ENCODE assay signal across 18 cellular contexts in genomic region chr2:188297983-188298382, GRCh38. TPM values are rescaled to one million over a fixed set of nuclear protein-coding genes. Genes with fewer than 3 reads are reported as not detected.
A peak's percentile ranks its signal among the peaks of the same experiment; 100 is the strongest.
DNase-seq lines count a peak whose midpoint lies in the region; ATAC-seq, FAIRE-seq and TF ChIP-seq lines count a peak whose summit lies in the region.
"Had no signal": no experiment of that assay in that cellular context is flagged by ENCODE, and none has a peak within 500 bp of the region (broad histone marks: within the 10 kb centered on the region; RNA-seq: fewer than 3 reads in every experiment).

No MANE protein-coding gene starts in this region.

- CTCF ChIA-PET in naive thymus-derived CD4-positive, alpha-beta T cell (lab: Charles Lee) = no interaction called here

- H3K4me1 ChIP-seq in pancreas = peaks cover 7 to 13% (median 8%) of the 10 kb centered on the region in 3 donors
- H3K4me1 ChIP-seq in naive thymus-derived CD4-positive, alpha-beta T cell (ENCODE audit: control insufficient read depth in 2 of 2, insufficient read depth in 2 of 2, low read length in 2 of 2) = no peaks in the 10 kb centered on the region
- H3K4me1 ChIP-seq: BLaER1 had no signal

- no peak overlapping the region for H3K27ac Mint-ChIP-seq in naive thymus-derived CD4-positive, alpha-beta T cell
- H3K27ac Mint-ChIP-seq: CD8-positive, alpha-beta memory T cell; IgD-negative memory B cell had no signal

- H3K4me1 Mint-ChIP-seq in naive thymus-derived CD4-positive, alpha-beta T cell = no peaks in the 10 kb centered on the region
- H3K4me1 Mint-ChIP-seq: CD8-positive, alpha-beta memory T cell; IgD-negative memory B cell had no signal

- peaks cover 14 to 24% (median 18%) of the 10 kb centered on the region in 5 donors for H3K27me3 Mint-ChIP-seq in naive thymus-derived CD4-positive, alpha-beta T cell

- FAIRE-seq in pancreas (lab: Jason Lieb, UNC) = peak; percentile 85
- FAIRE-seq: GM12891 had no signal

- ATAC-seq in pancreas = no peak
- no peak for ATAC-seq in naive thymus-derived CD4-positive, alpha-beta T cell

- intact Hi-C loops in pancreas (cut with DNase I) = no loop called here
- intact Hi-C loops in naive thymus-derived CD4-positive, alpha-beta T cell (cut with micrococcal nuclease) = no loop called here

- H3K36me3 ChIP-seq in pancreas = no peaks in the 10 kb centered on the region
- H3K36me3 ChIP-seq in naive thymus-derived CD4-positive, alpha-beta T cell (ENCODE audit: control insufficient read depth in 2 of 3, insufficient read depth in 3 of 3, low read length in 3 of 3) = no peaks in the 10 kb centered on the region
- H3K36me3 ChIP-seq: BLaER1 had no signal

- POLR2A ChIA-PET in naive thymus-derived CD4-positive, alpha-beta T cell (lab: Charles Lee) = no interaction called here

- DNase-seq in DMS53 (lab: John Stamatoyannopoulos, UW) = peak; percentile 12
- DNase-seq in DMS53 treated with DMSO at 0.1 percent for 48 hours (lab: John Stamatoyannopoulos, UW; ENCODE audit: unreplicated experiment) = no peak
- no peak for DNase-seq in epithelial cell of prostate (ENCODE audit: low read depth, low spot score)
- no peak for DNase-seq in pancreas
- DNase-seq in activated T-cell treated with anti-CD3 and anti-CD28 coated beads, Interleukin-2, amount 50 U/mL, for 1 hour = no peak
- DNase-seq in activated CD4-positive, alpha-beta T cell treated with anti-CD3 and anti-CD28 coated beads for 4 hours = no peak
- DNase-seq in naive thymus-derived CD4-positive, alpha-beta T cell = no peak
- DNase-seq: AML-193; Caco-2; CD8-positive, alpha-beta memory T cell; DMS 273 treated with DMSO at 0.1 percent for 48 hours; DMS79 treated with DMSO at 0.1 percent for 48 hours; EL; GOT3; H9 had no signal

- no peaks in the 10 kb centered on the region for H3K27me3 ChIP-seq in pancreas
- H3K27me3 ChIP-seq in naive thymus-derived CD4-positive, alpha-beta T cell (ENCODE audit: control insufficient read depth in 2 of 2, insufficient read depth in 2 of 2, low read length in 2 of 2) = no peaks in the 10 kb centered on the region
- H3K27me3 ChIP-seq: BLaER1 had no signal

- H3K9me3 ChIP-seq in pancreas = no peaks in the 10 kb centered on the region
- no peaks in the 10 kb centered on the region for H3K9me3 ChIP-seq in naive thymus-derived CD4-positive, alpha-beta T cell (ENCODE audit: control insufficient read depth in 2 of 3, low read length in 3 of 3)
- H3K9me3 ChIP-seq: Caco-2 had no signal

- peak overlapping the region; percentile 53 for H3K27ac ChIP-seq in epithelial cell of prostate
- H3K27ac ChIP-seq in pancreas = no peak overlapping the region
- no peak overlapping the region for H3K27ac ChIP-seq in naive thymus-derived CD4-positive, alpha-beta T cell (ENCODE audit: low read depth, low read length)
- H3K27ac ChIP-seq: BLaER1 had no signal

- no peak overlapping the region for H3K4me3 ChIP-seq in pancreas
- H3K4me3 ChIP-seq in naive thymus-derived CD4-positive, alpha-beta T cell (ENCODE audit: low read length) = no peak overlapping the region
- H3K4me3 ChIP-seq: BLaER1 had no signal

- no peak for TF ChIP-seq CTCF in pancreas (IDR thresholded peaks at IDR 0.05)

- peaks cover 0 to 5% (median 0%) of the 10 kb centered on the region in 11 donors for H3K9me3 Mint-ChIP-seq in naive thymus-derived CD4-positive, alpha-beta T cell

- H3K36me3 Mint-ChIP-seq in naive thymus-derived CD4-positive, alpha-beta T cell = no peaks in the 10 kb centered on the region
- H3K36me3 Mint-ChIP-seq: CD8-positive, alpha-beta memory T cell; IgD-negative memory B cell had no signal

- H3K4me3 Mint-ChIP-seq in naive thymus-derived CD4-positive, alpha-beta T cell = no peak overlapping the region
- H3K4me3 Mint-ChIP-seq: CD8-positive, alpha-beta memory T cell; IgD-negative memory B cell had no signal

RNA-seq across cellular contexts. Expression of gene GULP1, which starts 6.3 kb away (rescaled TPM):
- 10 to 100 TPM; 11.6 to 35.7 (median 22.7) TPM for total RNA-seq in pancreas
- 1 to 10 TPM; 5.4 to 6.5 TPM for polyA plus RNA-seq in pancreas
- total RNA-seq in naive thymus-derived CD4-positive, alpha-beta T cell = not detected
- polyA plus RNA-seq in naive thymus-derived CD4-positive, alpha-beta T cell = not detected
- total RNA-seq: CD8-positive, alpha-beta memory T cell had no signal
- polyA plus RNA-seq: CD8-positive, alpha-beta memory T cell; IgD-negative memory B cell had no signal

Comparison
In these comparisons a context has a peak if more than half of its experiments do, and no peak if none do; other contexts are left out.
1. RNA of gene GULP1, which starts 6.3 kb away (total RNA-seq): 11.6 to 35.7 TPM in pancreas; not detected in naive thymus-derived CD4-positive, alpha-beta T cell; every median in the first group is over 10 times any median in the second.